Comparison of ENCODE assay signal across 1 cellular context in the genomic region with DNA sequence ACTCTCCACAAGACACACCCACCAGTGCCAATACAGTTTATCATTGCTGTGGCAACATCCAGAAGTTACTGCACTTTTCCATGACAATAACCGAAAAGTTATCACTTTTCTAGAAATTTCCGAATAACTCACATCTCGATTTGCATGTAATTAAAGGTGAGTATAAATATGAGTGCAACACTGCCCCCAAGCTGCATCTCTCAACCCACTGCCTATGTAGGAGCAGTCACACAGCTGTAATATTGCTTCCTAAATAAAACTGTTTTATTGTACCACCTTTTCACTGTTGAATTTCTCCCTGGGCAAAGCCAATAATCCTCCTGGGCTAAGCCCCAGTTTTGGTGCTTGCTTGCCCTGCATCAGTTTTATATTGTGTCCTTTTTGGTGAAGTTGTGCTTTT.
TF ChIP-seq lines count a peak whose summit lies in the region.

No MANE protein-coding gene starts in this region.

TF ChIP-seq in GM23338, 12 proteins besides CTCF, POLR2A, EP300 and RAD21 (continued from another document):
- TF ChIP-seq, protein P1, sequence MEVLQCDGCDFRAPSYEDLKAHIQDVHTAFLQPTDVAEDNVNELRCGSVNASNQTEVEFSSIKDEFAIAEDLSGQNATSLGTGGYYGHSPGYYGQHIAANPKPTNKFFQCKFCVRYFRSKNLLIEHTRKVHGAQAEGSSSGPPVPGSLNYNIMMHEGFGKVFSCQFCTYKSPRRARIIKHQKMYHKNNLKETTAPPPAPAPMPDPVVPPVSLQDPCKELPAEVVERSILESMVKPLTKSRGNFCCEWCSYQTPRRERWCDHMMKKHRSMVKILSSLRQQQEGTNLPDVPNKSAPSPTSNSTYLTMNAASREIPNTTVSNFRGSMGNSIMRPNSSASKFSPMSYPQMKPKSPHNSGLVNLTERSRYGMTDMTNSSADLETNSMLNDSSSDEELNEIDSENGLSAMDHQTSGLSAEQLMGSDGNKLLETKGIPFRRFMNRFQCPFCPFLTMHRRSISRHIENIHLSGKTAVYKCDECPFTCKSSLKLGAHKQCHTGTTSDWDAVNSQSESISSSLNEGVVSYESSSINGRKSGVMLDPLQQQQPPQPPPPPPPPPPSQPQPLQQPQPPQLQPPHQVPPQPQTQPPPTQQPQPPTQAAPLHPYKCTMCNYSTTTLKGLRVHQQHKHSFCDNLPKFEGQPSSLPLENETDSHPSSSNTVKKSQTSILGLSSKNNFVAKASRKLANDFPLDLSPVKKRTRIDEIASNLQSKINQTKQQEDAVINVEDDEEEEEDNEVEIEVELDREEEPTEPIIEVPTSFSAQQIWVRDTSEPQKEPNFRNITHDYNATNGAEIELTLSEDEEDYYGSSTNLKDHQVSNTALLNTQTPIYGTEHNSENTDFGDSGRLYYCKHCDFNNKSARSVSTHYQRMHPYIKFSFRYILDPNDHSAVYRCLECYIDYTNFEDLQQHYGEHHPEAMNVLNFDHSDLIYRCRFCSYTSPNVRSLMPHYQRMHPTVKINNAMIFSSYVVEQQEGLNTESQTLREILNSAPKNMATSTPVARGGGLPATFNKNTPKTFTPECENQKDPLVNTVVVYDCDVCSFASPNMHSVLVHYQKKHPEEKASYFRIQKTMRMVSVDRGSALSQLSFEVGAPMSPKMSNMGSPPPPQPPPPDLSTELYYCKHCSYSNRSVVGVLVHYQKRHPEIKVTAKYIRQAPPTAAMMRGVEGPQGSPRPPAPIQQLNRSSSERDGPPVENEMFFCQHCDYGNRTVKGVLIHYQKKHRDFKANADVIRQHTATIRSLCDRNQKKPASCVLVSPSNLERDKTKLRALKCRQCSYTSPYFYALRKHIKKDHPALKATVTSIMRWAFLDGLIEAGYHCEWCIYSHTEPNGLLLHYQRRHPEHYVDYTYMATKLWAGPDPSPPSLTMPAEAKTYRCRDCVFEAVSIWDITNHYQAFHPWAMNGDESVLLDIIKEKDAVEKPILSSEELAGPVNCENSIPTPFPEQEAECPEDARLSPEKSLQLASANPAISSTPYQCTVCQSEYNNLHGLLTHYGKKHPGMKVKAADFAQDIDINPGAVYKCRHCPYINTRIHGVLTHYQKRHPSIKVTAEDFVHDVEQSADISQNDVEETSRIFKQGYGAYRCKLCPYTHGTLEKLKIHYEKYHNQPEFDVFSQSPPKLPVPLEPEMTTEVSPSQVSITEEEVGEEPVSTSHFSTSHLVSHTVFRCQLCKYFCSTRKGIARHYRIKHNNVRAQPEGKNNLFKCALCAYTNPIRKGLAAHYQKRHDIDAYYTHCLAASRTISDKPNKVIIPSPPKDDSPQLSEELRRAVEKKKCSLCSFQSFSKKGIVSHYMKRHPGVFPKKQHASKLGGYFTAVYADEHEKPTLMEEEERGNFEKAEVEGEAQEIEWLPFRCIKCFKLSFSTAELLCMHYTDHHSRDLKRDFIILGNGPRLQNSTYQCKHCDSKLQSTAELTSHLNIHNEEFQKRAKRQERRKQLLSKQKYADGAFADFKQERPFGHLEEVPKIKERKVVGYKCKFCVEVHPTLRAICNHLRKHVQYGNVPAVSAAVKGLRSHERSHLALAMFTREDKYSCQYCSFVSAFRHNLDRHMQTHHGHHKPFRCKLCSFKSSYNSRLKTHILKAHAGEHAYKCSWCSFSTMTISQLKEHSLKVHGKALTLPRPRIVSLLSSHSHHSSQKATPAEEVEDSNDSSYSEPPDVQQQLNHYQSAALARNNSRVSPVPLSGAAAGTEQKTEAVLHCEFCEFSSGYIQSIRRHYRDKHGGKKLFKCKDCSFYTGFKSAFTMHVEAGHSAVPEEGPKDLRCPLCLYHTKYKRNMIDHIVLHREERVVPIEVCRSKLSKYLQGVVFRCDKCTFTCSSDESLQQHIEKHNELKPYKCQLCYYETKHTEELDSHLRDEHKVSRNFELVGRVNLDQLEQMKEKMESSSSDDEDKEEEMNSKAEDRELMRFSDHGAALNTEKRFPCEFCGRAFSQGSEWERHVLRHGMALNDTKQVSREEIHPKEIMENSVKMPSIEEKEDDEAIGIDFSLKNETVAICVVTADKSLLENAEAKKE (CRISPR knock-in tag; IDR thresholded peaks at IDR 0.05) = no peak
- no peak for TF ChIP-seq ZNF331 (CRISPR knock-in tag; IDR thresholded peaks at IDR 0.05; ENCODE audit: low read depth)
- no peak for TF ChIP-seq STAT1 (IDR thresholded peaks at IDR 0.05; ENCODE audit: unreplicated experiment)
- TF ChIP-seq EZH2 (IDR thresholded peaks at IDR 0.05; ENCODE audit: low read depth, unreplicated experiment) = no peak
- TF ChIP-seq, protein P2, sequence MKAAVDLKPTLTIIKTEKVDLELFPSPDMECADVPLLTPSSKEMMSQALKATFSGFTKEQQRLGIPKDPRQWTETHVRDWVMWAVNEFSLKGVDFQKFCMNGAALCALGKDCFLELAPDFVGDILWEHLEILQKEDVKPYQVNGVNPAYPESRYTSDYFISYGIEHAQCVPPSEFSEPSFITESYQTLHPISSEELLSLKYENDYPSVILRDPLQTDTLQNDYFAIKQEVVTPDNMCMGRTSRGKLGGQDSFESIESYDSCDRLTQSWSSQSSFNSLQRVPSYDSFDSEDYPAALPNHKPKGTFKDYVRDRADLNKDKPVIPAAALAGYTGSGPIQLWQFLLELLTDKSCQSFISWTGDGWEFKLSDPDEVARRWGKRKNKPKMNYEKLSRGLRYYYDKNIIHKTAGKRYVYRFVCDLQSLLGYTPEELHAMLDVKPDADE (IDR thresholded peaks at IDR 0.05) = no peak
- no peak for TF ChIP-seq EZH2phosphoT487 (IDR thresholded peaks at IDR 0.05; ENCODE audit: unreplicated experiment)
- no peak for TF ChIP-seq CREB1 (CRISPR knock-in tag; IDR thresholded peaks at IDR 0.05; ENCODE audit: low read depth)
- TF ChIP-seq NANOG (IDR thresholded peaks at IDR 0.05; ENCODE audit: borderline replicate concordance) = no peak
